16 cellular contexts compared by ENCODE assay signal in the genomic region with DNA sequence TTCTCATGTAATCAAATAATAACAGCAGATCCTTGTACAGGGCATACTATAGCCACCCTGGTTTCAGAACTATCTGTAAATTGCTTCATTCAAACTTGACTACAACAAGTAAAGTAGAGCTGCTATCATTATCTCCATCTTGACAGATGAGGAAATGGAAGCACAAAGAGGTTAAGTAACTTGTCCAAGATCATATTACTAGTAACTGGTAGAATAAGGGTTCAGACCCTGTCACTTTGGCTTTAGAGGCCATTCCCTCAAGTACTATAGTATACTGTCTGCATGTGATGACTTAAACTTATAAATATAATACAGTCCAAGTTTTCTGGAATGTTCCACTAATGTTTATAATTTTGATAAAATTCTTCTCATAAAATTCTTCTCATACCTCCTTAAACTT.
"Had no signal": no experiment of that assay in that cellular context is flagged by ENCODE, and none has a peak within 500 bp of the region (broad histone marks: within the 10 kb centered on the region; RNA-seq: fewer than 3 reads in every experiment).

No MANE protein-coding gene starts in this region.

- H3K4me3 ChIP-seq: body of pancreas, prostate gland, right lobe of liver, spleen had no signal

- DNase-seq: activated CD8-positive, alpha-beta memory T cell treated with anti-CD3 and anti-CD28 coated beads, Interleukin-2, amount 50 U/mL, for 4 hours; activated CD8-positive, alpha-beta T cell treated with anti-CD3 and anti-CD28 coated beads for 36 hours; activated naive CD4-positive, alpha-beta T cell; activated naive CD8-positive, alpha-beta T cell treated with anti-CD3 and anti-CD28 coated beads, Interleukin-2, amount 50 U/mL, for 24 hours; body of pancreas; central memory CD4-positive, alpha-beta T cell; foreskin keratinocyte; head of caudate nucleus; nephron progenitor cell; right lobe of liver; spleen; stimulated activated CD4-positive, alpha-beta T cell treated with anti-CD3 and anti-CD28 coated beads, Interleukin-1b, Interleukin-23, amount 100 ng/mL, for 48 hours; stimulated activated naive CD4-positive, alpha-beta T cell treated with Interleukin-2 at 50 U/mL for 16 hours; T1000 had no signal

- ATAC-seq: activated CD8-positive, alpha-beta T cell treated with anti-CD3 and anti-CD28 coated beads for 36 hours; activated naive CD8-positive, alpha-beta T cell treated with anti-CD3 and anti-CD28 coated beads, Interleukin-2, amount 50 U/mL, for 24 hours; body of pancreas; foreskin keratinocyte; left lobe of liver had no signal
